Comparison of ENCODE assay signal across 1 cellular context in the genomic region with DNA sequence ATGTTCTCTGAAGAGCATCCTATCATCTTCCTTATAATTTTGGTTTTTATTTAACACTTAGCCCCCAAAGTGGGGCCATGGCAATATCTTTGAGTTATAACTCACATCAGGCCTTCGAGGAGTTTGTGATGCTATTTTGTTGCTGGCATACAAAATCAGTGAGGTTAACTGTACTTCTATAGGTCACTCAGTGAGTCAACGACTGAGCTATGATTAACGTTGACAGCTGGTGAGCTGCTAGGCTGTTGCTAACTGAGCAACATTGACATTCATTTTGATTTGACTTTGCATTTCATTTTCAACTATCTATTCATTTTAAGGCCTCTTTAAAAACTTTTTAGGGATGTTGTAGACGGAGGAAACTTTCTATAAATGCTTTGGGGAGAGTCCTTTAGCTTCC.
TF ChIP-seq lines count a peak whose summit lies in the region.

No MANE protein-coding gene starts in this region.

TF ChIP-seq in SK-N-SH treated with all-trans-retinoic acid at 6 μM for 48 hours, 23 proteins besides CTCF, POLR2A, EP300 and RAD21 (continued from another document):
- TF ChIP-seq ZFP30 (CRISPR knock-in tag; IDR thresholded peaks at IDR 0.05), result no peak
- no peak for TF ChIP-seq CSRNP3 (CRISPR knock-in tag; IDR thresholded peaks at IDR 0.05)
- no peak for TF ChIP-seq ISL1 (CRISPR knock-in tag; IDR thresholded peaks at IDR 0.05)
- no peak for TF ChIP-seq RARB (CRISPR knock-in tag; IDR thresholded peaks at IDR 0.05)
- TF ChIP-seq BACH2 (CRISPR knock-in tag; IDR thresholded peaks at IDR 0.05; ENCODE audit: borderline replicate concordance), result no peak
- TF ChIP-seq TCF4 (CRISPR knock-in tag; IDR thresholded peaks at IDR 0.05; ENCODE audit: borderline replicate concordance), result no peak
- TF ChIP-seq PPARA (CRISPR knock-in tag; IDR thresholded peaks at IDR 0.05; ENCODE audit: borderline replicate concordance), result no peak
- TF ChIP-seq, protein P1, sequence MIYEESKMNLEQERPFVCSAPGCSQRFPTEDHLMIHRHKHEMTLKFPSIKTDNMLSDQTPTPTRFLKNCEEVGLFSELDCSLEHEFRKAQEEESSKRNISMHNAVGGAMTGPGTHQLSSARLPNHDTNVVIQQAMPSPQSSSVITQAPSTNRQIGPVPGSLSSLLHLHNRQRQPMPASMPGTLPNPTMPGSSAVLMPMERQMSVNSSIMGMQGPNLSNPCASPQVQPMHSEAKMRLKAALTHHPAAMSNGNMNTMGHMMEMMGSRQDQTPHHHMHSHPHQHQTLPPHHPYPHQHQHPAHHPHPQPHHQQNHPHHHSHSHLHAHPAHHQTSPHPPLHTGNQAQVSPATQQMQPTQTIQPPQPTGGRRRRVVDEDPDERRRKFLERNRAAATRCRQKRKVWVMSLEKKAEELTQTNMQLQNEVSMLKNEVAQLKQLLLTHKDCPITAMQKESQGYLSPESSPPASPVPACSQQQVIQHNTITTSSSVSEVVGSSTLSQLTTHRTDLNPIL (CRISPR knock-in tag; IDR thresholded peaks at IDR 0.05; ENCODE audit: low read depth), result no peak
- TF ChIP-seq SNAI2 (CRISPR knock-in tag; IDR thresholded peaks at IDR 0.05), result no peak
- TF ChIP-seq ARNTL (CRISPR knock-in tag; IDR thresholded peaks at IDR 0.05; ENCODE audit: borderline replicate concordance, low read depth), result no peak
- TF ChIP-seq ZNF8 (CRISPR knock-in tag; IDR thresholded peaks at IDR 0.05), result no peak
- no peak for TF ChIP-seq CSDC2 (CRISPR knock-in tag; IDR thresholded peaks at IDR 0.05)
- TF ChIP-seq TSHZ2 (CRISPR knock-in tag; IDR thresholded peaks at IDR 0.05), result no peak
- no peak for TF ChIP-seq TOX (CRISPR knock-in tag; IDR thresholded peaks at IDR 0.05; ENCODE audit: borderline replicate concordance)
- no peak for TF ChIP-seq ZFP3 (CRISPR knock-in tag; IDR thresholded peaks at IDR 0.05)
